Comparison of ENCODE assay signal across 18 cellular contexts in genomic region chr2:6846967-6847695, GRCh38.
"Had no signal": no experiment of that assay in that cellular context is flagged by ENCODE, and none has a peak within 500 bp of the region (broad histone marks: within the 10 kb centered on the region; RNA-seq: fewer than 3 reads in every experiment).

No MANE protein-coding gene starts in this region.

- H3K4me1 ChIP-seq: ascending aorta, breast epithelium, left lung had no signal

- ATAC-seq: effector memory CD8-positive, alpha-beta T cell; left lung; naive thymus-derived CD4-positive, alpha-beta T cell; sciatic nerve had no signal

- DNase-seq: activated CD4-positive, CD25-positive, alpha-beta regulatory T cell treated with anti-CD3 and anti-CD28 coated beads, Interleukin-2, amount 50 U/mL, for 72 hours; activated naive CD4-positive, alpha-beta T cell; activated naive CD8-positive, alpha-beta T cell treated with anti-CD3 and anti-CD28 coated beads, Interleukin-2, amount 50 U/mL, for 24 hours; cerebellar nuclear complex; effector memory CD8-positive, alpha-beta T cell; hippocampal formation; kidney; left lung; naive thymus-derived CD4-positive, alpha-beta T cell; ovary; stomach had no signal

- H3K36me3 ChIP-seq: ovary had no signal

- H3K4me3 Mint-ChIP-seq: activated naive CD8-positive, alpha-beta T cell treated with anti-CD3 and anti-CD28 coated beads, Interleukin-2, amount 50 U/mL, for 24 hours; dendritic cell treated with granulocyte-macrophage colony-stimulating factor and Interleukin-4, amounts not matched to agents 40 ng/mL and 50 ng/mL, for 4 days; effector memory CD8-positive, alpha-beta T cell; naive thymus-derived CD4-positive, alpha-beta T cell; T-helper 2 cell treated with Interferon-gamma antibody and Interleukin-4, amounts not matched to agents 5 μg/mL and 100 μg/mL, for 36 hours had no signal

- H3K27me3 Mint-ChIP-seq: activated naive CD8-positive, alpha-beta T cell treated with anti-CD3 and anti-CD28 coated beads, Interleukin-2, amount 50 U/mL, for 24 hours; dendritic cell treated with granulocyte-macrophage colony-stimulating factor and Interleukin-4, amounts not matched to agents 40 ng/mL and 50 ng/mL, for 4 days; effector memory CD8-positive, alpha-beta T cell; naive thymus-derived CD4-positive, alpha-beta T cell had no signal

- H3K27me3 ChIP-seq: ascending aorta, breast epithelium, left lung, ovary, stomach had no signal

- H3K4me3 ChIP-seq: ascending aorta, breast epithelium, left lung, ovary, stomach, thoracic aorta had no signal

- H3K27ac ChIP-seq: ascending aorta, breast epithelium, epithelial cell of prostate, left lung, ovary, thoracic aorta had no signal

- H3K27ac Mint-ChIP-seq: activated naive CD8-positive, alpha-beta T cell treated with anti-CD3 and anti-CD28 coated beads, Interleukin-2, amount 50 U/mL, for 24 hours; dendritic cell treated with granulocyte-macrophage colony-stimulating factor and Interleukin-4, amounts not matched to agents 40 ng/mL and 50 ng/mL, for 4 days; effector memory CD8-positive, alpha-beta T cell; T-helper 2 cell treated with Interferon-gamma antibody and Interleukin-4, amounts not matched to agents 5 μg/mL and 100 μg/mL, for 36 hours had no signal
